Comparison of ENCODE assay signal across 26 cellular contexts in genomic region chr6:47794577-47795135, GRCh38. TPM values are rescaled to one million over a fixed set of nuclear protein-coding genes. Genes with fewer than 3 reads are reported as not detected.
DNase-seq lines count a peak whose midpoint lies in the region; ATAC-seq, FAIRE-seq and TF ChIP-seq lines count a peak whose summit lies in the region.
"Had no signal": no experiment of that assay in that cellular context is flagged by ENCODE, and none has a peak within 500 bp of the region (broad histone marks: within the 10 kb centered on the region; RNA-seq: fewer than 3 reads in every experiment).

No MANE protein-coding gene starts in this region.

- H3K9ac ChIP-seq in K562 (ENCODE audit: insufficient read depth in 1 of 2, low read depth in 2 of 2, low read length in 2 of 2), result no peak overlapping the region
- H3K9ac ChIP-seq in neural progenitor cell, result no peak overlapping the region
- H3K9ac ChIP-seq: BLaER1 treated with 17β-estradiol and CSF1 and Interleukin-3, amounts not matched to agents 10 nM and 100 nM had no signal

- H3K36me3 Mint-ChIP-seq in neural progenitor cell, result no peaks in the 10 kb centered on the region
- H3K36me3 Mint-ChIP-seq: CD14-positive monocyte had no signal

- H3K27me3 Mint-ChIP-seq in neural progenitor cell (ENCODE audit: insufficient read depth, low read depth), result no peaks in the 10 kb centered on the region

- TF ChIP-seq EP300 in K562 (IDR thresholded peaks at IDR 0.05; ENCODE audit: low read length), result no peak

- CTCF ChIA-PET in K562 (lab: Yijun Ruan, JAX; ENCODE audit: low intra/inter-chr PET ratio), result no interaction called here

- no TSS peak for BruUV-seq in K562 (replicated peaks; lab: Mats Ljungman, UMichigan)

- H3K9me3 ChIP-seq in heart right ventricle (no peaks in the 10 kb centered on the region), right cardiac atrium (ENCODE audit: control insufficient read depth, low read length) (no peaks in the 10 kb centered on the region), K562 (replicated peaks; ENCODE audit: control insufficient read depth, insufficient read depth, low read depth, low read length) (no peaks in the 10 kb centered on the region), neural progenitor cell (ENCODE audit: low read depth) (no peaks in the 10 kb centered on the region)
- H3K9me3 ChIP-seq: A549; BE2C; BLaER1 treated with 17β-estradiol and CSF1 and Interleukin-3, amounts not matched to agents 10 nM and 100 nM; HAP-1 had no signal

- no peak overlapping the region for H3K27ac Mint-ChIP-seq in neural progenitor cell
- H3K27ac Mint-ChIP-seq: CD14-positive monocyte; CD4-positive, alpha-beta T cell; CD8-positive, alpha-beta memory T cell had no signal

- no peaks in the 10 kb centered on the region for H3F3A ChIP-seq in neural progenitor cell (ENCODE audit: low read depth)

- no peak overlapping the region for H3K4me3 Mint-ChIP-seq in neural progenitor cell
- H3K4me3 Mint-ChIP-seq: CD14-positive monocyte; CD4-positive, alpha-beta T cell; CD8-positive, alpha-beta memory T cell had no signal

- TF ChIP-seq CTCF in heart right ventricle (IDR thresholded peaks at IDR 0.05), result no peak
- TF ChIP-seq CTCF in K562 (IDR thresholded peaks at IDR 0.05 in 2 of 3, conservative IDR thresholded peaks at IDR 0.05 in 1 of 3; ENCODE audit: insufficient read depth in 2 of 3, low read depth in 1 of 3, low read length in 3 of 3), result no peak
- TF ChIP-seq CTCF in neural progenitor cell (IDR thresholded peaks at IDR 0.05), result no peak

- in situ Hi-C loops in K562 (cut with MboI), result no loop called here

- FAIRE-seq in K562 (lab: Jason Lieb, UNC), result no peak
- FAIRE-seq: A549, D721Med, GM12891, GM18507, H54 had no signal

- H3K4me3 ChIP-seq in heart right ventricle, result no peak overlapping the region
- H3K4me3 ChIP-seq in right cardiac atrium (ENCODE audit: low read length), result no peak overlapping the region
- no peak overlapping the region for H3K4me3 ChIP-seq in K562
- H3K4me3 ChIP-seq in neural progenitor cell, result no peak overlapping the region
- H3K4me3 ChIP-seq: A549; BLaER1 treated with 17β-estradiol and CSF1 and Interleukin-3, amounts not matched to agents 10 nM and 100 nM; HAP-1 had no signal

- no peaks in the 10 kb centered on the region for H3K9me3 Mint-ChIP-seq in neural progenitor cell
- H3K9me3 Mint-ChIP-seq: CD4-positive, alpha-beta T cell had no signal

- H2AFZ ChIP-seq in K562 (ENCODE audit: low read depth, low read length), result 0 out of 2 replicates have a peak overlapping the region, but pooled peaks have one; percentile 0
- peak overlapping the region; percentile 1 for H2AFZ ChIP-seq in neural progenitor cell (replicated peaks)

- no peaks in the 10 kb centered on the region for H3K4me1 Mint-ChIP-seq in neural progenitor cell
- H3K4me1 Mint-ChIP-seq: CD14-positive monocyte; CD8-positive, alpha-beta memory T cell had no signal

- no peak for DNase-seq in heart right ventricle
- no peak for DNase-seq in right cardiac atrium
- no peak for DNase-seq in K562 (ENCODE audit: extremely low read depth in 1 of 4, low spot score in 3 of 4)
- no peak for DNase-seq in neural progenitor cell (ENCODE audit: low spot score)
- DNase-seq in activated CD4-positive, alpha-beta T cell treated with anti-CD3 and anti-CD28 coated beads for 1 hour, result no peak
- DNase-seq in MV-4-11 (lab: John Stamatoyannopoulos, UW), result no peak
- no peak for DNase-seq in NAMALWA (ENCODE audit: low spot score)
- DNase-seq: 8988T; ACHN; AML-193; BE2C; CD4-positive, alpha-beta T cell; CD8-positive, alpha-beta memory T cell; DMS 273 treated with DMSO at 0.1 percent for 48 hours; DMS79; GF-D8; GOT3 had no signal

- H3K4me1 ChIP-seq in heart right ventricle (no peaks in the 10 kb centered on the region), right cardiac atrium (ENCODE audit: control insufficient read depth, insufficient read depth, low read length) (no peaks in the 10 kb centered on the region), K562 (replicated peaks in 1 of 2; ENCODE audit: control insufficient read depth in 2 of 2, insufficient read depth in 2 of 2, low read length in 2 of 2) (no peaks in the 10 kb centered on the region), neural progenitor cell (no peaks in the 10 kb centered on the region)
- H3K4me1 ChIP-seq: A549; BE2C; BLaER1 treated with 17β-estradiol and CSF1 and Interleukin-3, amounts not matched to agents 10 nM and 100 nM; HAP-1 had no signal

- H3K4me2 ChIP-seq in K562 (ENCODE audit: insufficient read depth, low read length) (no peak overlapping the region), neural progenitor cell (no peak overlapping the region)
- H3K4me2 ChIP-seq: A549; BLaER1 treated with 17β-estradiol and CSF1 and Interleukin-3, amounts not matched to agents 10 nM and 100 nM had no signal

- ATAC-seq in heart right ventricle, result peak in 6 of 8 donors; percentile 19 to 78 (median 36)
- ATAC-seq in right cardiac atrium, result no peak
- no peak; the same call in 2 of the 3 replicates for ATAC-seq in K562
- ATAC-seq: A549 had no signal

- no peak for TF ChIP-seq POLR2A in K562 (conservative IDR thresholded peaks at IDR 0.05)

- WGBS in heart right ventricle, 2 donors, result 43 to 51% methylated on average over 8 of the region's 8 CpGs
- 48% methylated on average over 8 of the region's 8 CpGs for WGBS in right cardiac atrium
- WGBS in K562 (ENCODE audit: insufficient coverage, low coverage, missing lambda C conversion rate), result 0% methylated on average over 8 of the region's 8 CpGs

- H3K27me3 ChIP-seq in heart right ventricle (peaks cover 0 to 14% (median 2%) of the 10 kb centered on the region in 7 donors), right cardiac atrium (ENCODE audit: control insufficient read depth, insufficient read depth) (no peaks in the 10 kb centered on the region), K562 (ENCODE audit: control insufficient read depth in 2 of 2, insufficient read depth in 2 of 2, low read length in 2 of 2) (no peaks in the 10 kb centered on the region), neural progenitor cell (no peaks in the 10 kb centered on the region)
- H3K27me3 ChIP-seq: BLaER1 treated with 17β-estradiol and CSF1 and Interleukin-3, amounts not matched to agents 10 nM and 100 nM had no signal

- H3K9me1 ChIP-seq in K562 (ENCODE audit: control insufficient read depth, insufficient read depth, low read length), result no peaks in the 10 kb centered on the region

- H4K20me1 ChIP-seq in K562 (replicated peaks; ENCODE audit: control insufficient read depth, insufficient read depth, low read length) (no peaks in the 10 kb centered on the region), neural progenitor cell (ENCODE audit: low read depth) (no peaks in the 10 kb centered on the region)
- H4K20me1 ChIP-seq: BLaER1 treated with 17β-estradiol and CSF1 and Interleukin-3, amounts not matched to agents 10 nM and 100 nM had no signal

- H3K79me2 ChIP-seq in K562 (ENCODE audit: control insufficient read depth, insufficient read depth, low read length), result no peaks in the 10 kb centered on the region
- H3K79me2 ChIP-seq in neural progenitor cell (ENCODE audit: low read depth), result no peaks in the 10 kb centered on the region

- no peaks in the 10 kb centered on the region for H3K36me3 ChIP-seq in heart right ventricle
- H3K36me3 ChIP-seq in K562 (ENCODE audit: control insufficient read depth, insufficient read depth, low read length), result no peaks in the 10 kb centered on the region
- H3K36me3 ChIP-seq in neural progenitor cell, result no peaks in the 10 kb centered on the region
- H3K36me3 ChIP-seq: BE2C; BLaER1 treated with 17β-estradiol and CSF1 and Interleukin-3, amounts not matched to agents 10 nM and 100 nM; HAP-1 had no signal

- POLR2A ChIA-PET in K562 (lab: Yijun Ruan, JAX), result no interaction called here

- intact Hi-C loops in heart right ventricle (cut with DNase I), result no loop called here
- intact Hi-C loops in right cardiac atrium (cut with DNase I), result no loop called here
- intact Hi-C loops in K562 (cut with micrococcal nuclease), result no loop called here

- H3K27ac ChIP-seq in heart right ventricle, result peak overlapping the region in 4 of 10 donors; percentile 27 to 57 (median 39)
- no peak overlapping the region for H3K27ac ChIP-seq in right cardiac atrium (ENCODE audit: low read length)
- H3K27ac ChIP-seq in K562 (ENCODE audit: extremely low read depth, low read depth, low read length), result no peak overlapping the region
- no peak overlapping the region for H3K27ac ChIP-seq in neural progenitor cell
- H3K27ac ChIP-seq: A549; BLaER1 treated with 17β-estradiol and CSF1 and Interleukin-3, amounts not matched to agents 10 nM and 100 nM had no signal

- no peak for TF ChIP-seq RAD21 in K562 (CRISPR knock-in tag; conservative IDR thresholded peaks at IDR 0.05 in 1 of 2, IDR thresholded peaks at IDR 0.05 in 1 of 2)

TF ChIP-seq in K562, 482 proteins besides CTCF, POLR2A, EP300 and RAD21 (continues in another document):
- TF ChIP-seq ZNF707 (CRISPR knock-in tag; conservative IDR thresholded peaks at IDR 0.05), result no peak

RNA-seq across cellular contexts. Expression of gene OPN5, which starts 12.8 kb away (rescaled TPM):
- total RNA-seq in heart right ventricle (1 to 10 TPM in 1 of 10 donors, under 1 TPM in 6, not detected in 3; 0.15 to 1.1 (median 0.38) TPM), right cardiac atrium (not detected), K562 (2014; rRNA removed) (not detected in 2 replicates), K562 (2014; rRNA removed; fragmentation: Illumina TruSeq; extraction: Trizol) (not detected in 2 replicates), K562 (2015; rRNA removed; fragmentation: Illumina TruSeq; extraction: Trizol) (not detected in 2 replicates), K562 (2021) (not detected in 2 replicates), neural progenitor cell (ENCODE audit: low replicate concordance) (not detected in 2 replicates)
- polyA plus RNA-seq in heart right ventricle (under 1 TPM; 0.15 to 0.35 TPM), right cardiac atrium (not detected), K562 (2011; rRNA removed) (not detected in 2 replicates), K562 (2014; fragmentation: Illumina TruSeq; extraction: Trizol) (not detected in 2 replicates), K562 (2014; fragmentation: Nextera tagmentation; extraction: Ambion mirVana) (not detected), K562 (2014; rRNA removed) (not detected in 2 replicates)
- total RNA-seq in K562 (2011; cell fraction: chromatin; rRNA removed; ENCODE audit: low replicate concordance), result not detected in 2 replicates
- not detected in 2 replicates for total RNA-seq in K562 (2011; cell fraction: nucleolus; rRNA removed)
- not detected in 2 replicates for total RNA-seq in K562 (2011; cell fraction: nucleoplasm; rRNA removed)
- polyA plus RNA-seq in K562 (2011; cell fraction: cytosol; rRNA removed), result not detected in 2 replicates
- not detected in 2 replicates for polyA plus RNA-seq in K562 (2011; cell fraction: nucleus; rRNA removed)
- polyA plus RNA-seq in K562 (2012), result 0.07 TPM in 1 of 2 replicates, not detected in the other
- not detected in 2 replicates for polyA minus RNA-seq in K562 (2011; rRNA and poly(A)+ RNA removed)
- not detected in 2 replicates for polyA minus RNA-seq in K562 (2011; cell fraction: cytosol; rRNA and poly(A)+ RNA removed)
- not detected in 2 replicates for polyA minus RNA-seq in K562 (2011; cell fraction: nucleus; rRNA and poly(A)+ RNA removed)
- total RNA-seq: CD4-positive, alpha-beta T cell; CD8-positive, alpha-beta memory T cell; G401 had no signal
- polyA plus RNA-seq: A549; CD14-positive monocyte; CD8-positive, alpha-beta memory T cell had no signal

Comparison
In these comparisons a context has a peak if more than half of its experiments do, and no peak if none do; other contexts are left out.
1. ATAC-seq: peak in heart right ventricle (6 of 8); none in right cardiac atrium (0 of 2) and K562 (single experiment).